In the genomic region with DNA sequence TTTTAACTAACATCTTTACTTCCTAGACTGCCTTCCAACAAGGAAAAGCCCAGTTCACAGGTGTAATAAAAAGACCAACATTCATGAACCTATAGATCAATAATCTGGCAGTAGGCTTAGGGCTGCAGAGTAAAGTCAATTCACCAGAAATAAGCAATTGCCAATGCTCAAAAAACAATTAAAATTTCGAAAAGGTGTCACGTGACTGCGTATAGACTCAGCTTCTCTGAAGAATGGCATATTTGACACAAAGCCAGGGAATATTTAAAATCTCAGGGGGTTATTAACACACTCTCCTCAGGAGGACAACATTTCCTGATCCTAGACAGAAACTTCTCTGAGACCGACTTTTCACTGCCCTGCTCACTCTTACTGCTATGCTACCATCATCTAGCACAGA, we compare ENCODE assay signal across 35 cellular contexts.
"Had no signal": no experiment of that assay in that cellular context is flagged by ENCODE, and none has a peak within 500 bp of the region (broad histone marks: within the 10 kb centered on the region; RNA-seq: fewer than 3 reads in every experiment).

No MANE protein-coding gene starts in this region.

- H3K36me3 ChIP-seq: MG63 had no signal

- H3K4me3 ChIP-seq: MG63 had no signal

- DNase-seq: Kasumi-1, MG63, MM.1S, MV-4-11, NCI-H1048, NCI-H1092, NCI-H1092 treated with DMSO at 0.1 percent for 48 hours, NCI-H1105, NCI-H1105 treated with DMSO at 0.1 percent for 48 hours, NCI-H1417, NCI-H1417 treated with DMSO at 0.1 percent for 48 hours, NCI-H1436, NCI-H1436 treated with DMSO at 0.1 percent for 48 hours, NCI-H146, NCI-H1694, NCI-H1694 treated with DMSO at 0.1 percent for 48 hours, NCI-H187, NCI-H187 treated with DMSO at 0.1 percent for 48 hours, NCI-H1930, NCI-H2029, NCI-H2029 treated with DMSO at 0.1 percent for 48 hours, NCI-H2081, NCI-H2081 treated with DMSO at 0.1 percent for 48 hours, NCI-H2107, NCI-H2171, NCI-H2171 treated with DMSO at 0.1 percent for 48 hours, NCI-H2227 treated with DMSO at 0.1 percent for 48 hours, NCI-H226, NCI-H345, NCI-H446, NCI-H446 treated with DMSO at 0.1 percent for 48 hours, NCI-H510A, NCI-H510A treated with DMSO at 0.1 percent for 48 hours, NCI-H524, NCI-H524 treated with DMSO at 0.1 percent for 48 hours had no signal

- H3K27me3 ChIP-seq: MG63 had no signal

- H3K9me3 ChIP-seq: MG63 had no signal
